In genomic region chr11:35391922-35392813, GRCh38 we compare ENCODE assay signal across 8 cellular contexts. TPM values are rescaled to one million over a fixed set of nuclear protein-coding genes. Genes with fewer than 3 reads are reported as not detected.
A peak's percentile ranks its signal among the peaks of the same experiment; 100 is the strongest.
DNase-seq lines count a peak whose midpoint lies in the region; ATAC-seq and TF ChIP-seq lines count a peak whose summit lies in the region.

No MANE protein-coding gene starts in this region.

- no peak overlapping the region for H2BK12ac ChIP-seq in neuronal stem cell (ENCODE audit: low read length)

- no peak overlapping the region for H3K4ac ChIP-seq in neuronal stem cell (ENCODE audit: low read length)

- no peak overlapping the region for H3K4me2 ChIP-seq in neuronal stem cell (ENCODE audit: insufficient read depth, low read length, poor library complexity, severe bottlenecking)

- peak; percentile 43 for ATAC-seq in GM19025 (IDR thresholded peaks at IDR 0.05; ENCODE audit: low read depth, unreplicated experiment)

- no peak overlapping the region for H3K9ac ChIP-seq in neuronal stem cell (ENCODE audit: low read depth, low read length, poor library complexity)

- H3K79me1 ChIP-seq in neuronal stem cell (ENCODE audit: low read depth, low read length) = no peaks in the 10 kb centered on the region

- TF ChIP-seq EP300 in stomach (IDR thresholded peaks at IDR 0.05) = no peak

- H3K4me3 ChIP-seq in fibroblast of villous mesenchyme (ENCODE audit: low read depth, low read length) (no peak overlapping the region), neuronal stem cell (ENCODE audit: low read length in 2 of 2) (no peak overlapping the region), stomach (peak overlapping the region in 2 of 4 donors; percentile 11 to 17)

- no peak overlapping the region for H4K91ac ChIP-seq in neuronal stem cell (ENCODE audit: low read depth, low read length, poor library complexity)

- TF ChIP-seq POLR2A in stomach (IDR thresholded peaks at IDR 0.05) = no peak

- H3K14ac ChIP-seq in neuronal stem cell (ENCODE audit: low read length) = no peak overlapping the region

- no peak overlapping the region for H2BK15ac ChIP-seq in neuronal stem cell (ENCODE audit: low read length)

- intact Hi-C loops in stomach (cut with DNase I; ENCODE audit: low total_unique reads) = loop anchor here (5.0 to 10.0 kb wide), 2 partner anchors 397 to 465 kb away; no protein-coding TSS in a partner anchor

- H3K27ac ChIP-seq in neuronal stem cell (replicated peaks; ENCODE audit: low read length) = peak overlapping the region; percentile 22
- H3K27ac ChIP-seq in stomach = peak overlapping the region; percentile 52 to 80 (median 75)

- TF ChIP-seq CTCF in AG09319 (IDR thresholded peaks at IDR 0.05; ENCODE audit: low read depth, low read length) = peak; percentile 89
- TF ChIP-seq CTCF in fibroblast of villous mesenchyme (IDR thresholded peaks at IDR 0.05; ENCODE audit: insufficient read depth, low read depth, low read length) = peak; percentile 86
- peak in 5 of 7 experiments; percentile 63 to 92 (median 87) for TF ChIP-seq CTCF in stomach (IDR thresholded peaks at IDR 0.05)

- no peaks in the 10 kb centered on the region for H3K36me3 ChIP-seq in neuronal stem cell (replicated peaks in 1 of 2; ENCODE audit: control insufficient read depth in 2 of 2, insufficient read depth in 2 of 2, low read length in 2 of 2)
- no peaks in the 10 kb centered on the region for H3K36me3 ChIP-seq in stomach

- H3K18ac ChIP-seq in neuronal stem cell (ENCODE audit: low read length) = no peak overlapping the region

- peak overlapping the region; percentile 13 for H2AFZ ChIP-seq in neuronal stem cell (ENCODE audit: low read length)

- no peak overlapping the region for H3K23ac ChIP-seq in neuronal stem cell (ENCODE audit: low read depth, low read length, poor library complexity)

- H3K4me1 ChIP-seq in neuronal stem cell (ENCODE audit: control insufficient read depth in 2 of 2, insufficient read depth in 1 of 2, low read depth in 1 of 2, low read length in 2 of 2) = peaks cover 2 to 7% of the 10 kb centered on the region in 2 donors
- peaks cover 28 to 40% (median 28%) of the 10 kb centered on the region in 4 donors for H3K4me1 ChIP-seq in stomach

- WGBS in neuronal stem cell (ENCODE audit: extremely low coverage in 2 of 2, insufficient read length in 2 of 2, insufficient replicate concordance in 1 of 2), 2 donors = no CpG with 5 or more reads among the region's 14 CpGs
- 10 to 15% (median 13%) methylated on average over 14 of the region's 14 CpGs for WGBS in stomach, 5 donors

- H2BK5ac ChIP-seq in neuronal stem cell (ENCODE audit: low read length) = no peak overlapping the region

- H3K27me3 ChIP-seq in neuronal stem cell (ENCODE audit: control insufficient read depth in 3 of 3, insufficient read depth in 3 of 3, low read depth in 1 of 3, low read length in 3 of 3) = peaks cover 0 to 15% (median 0%) of the 10 kb centered on the region in 3 experiments
- no peaks in the 10 kb centered on the region for H3K27me3 ChIP-seq in stomach

- in situ Hi-C loops in KBM-7 (cut with MboI; ENCODE audit: low pct_unique_long_range_greater_than_20kb, low sequenced_read_pairs) = no loop called here

- H2BK120ac ChIP-seq in neuronal stem cell (ENCODE audit: low read depth, low read length) = no peak overlapping the region

- DNase-seq in AG09319 (ENCODE audit: extremely low read depth, low read depth) (peak; percentile 71), KBM-7 (peak; percentile 77), RPMI8226 (peak; percentile 60), fibroblast of villous mesenchyme (ENCODE audit: low read depth) (peak; percentile 87), neuronal stem cell (ENCODE audit: low spot score) (peak; percentile 80), stomach (peak; percentile 82)
- DNase-seq in activated effector memory CD4-positive, alpha-beta T cell treated with Interleukin-2 at 50 U/mL for 16 hours = peak; percentile 68

- H3K9me3 ChIP-seq in neuronal stem cell (replicated peaks in 1 of 2; ENCODE audit: control insufficient read depth in 2 of 2, insufficient read depth in 1 of 2, low read depth in 1 of 2, low read length in 2 of 2) = no peaks in the 10 kb centered on the region
- H3K9me3 ChIP-seq in stomach = no peaks in the 10 kb centered on the region

- H2AK5ac ChIP-seq in neuronal stem cell (ENCODE audit: low read depth, low read length) = no peak overlapping the region

- no peak overlapping the region for H4K8ac ChIP-seq in neuronal stem cell (ENCODE audit: low read depth, low read length)

RNA-seq across cellular contexts. Expression of gene SLC1A2, which starts 27.2 kb away (rescaled TPM):
- total RNA-seq in fibroblast of villous mesenchyme = 18.7 and 23.7 TPM in 2 replicates
- polyA plus RNA-seq in neuronal stem cell (2013, experiment 1 of 2) = 1.0 TPM
- polyA plus RNA-seq in neuronal stem cell (2013, experiment 2 of 2) = 1.1 TPM
- 10 to 100 TPM in 2 of 5 donors, 1 to 10 TPM in 2, not detected in 1; 3.2 to 13.4 (median 9.5) TPM for total RNA-seq in stomach
- 1 to 10 TPM; 1.3 to 3.1 (median 1.5) TPM for polyA plus RNA-seq in stomach
